8 cellular contexts compared by ENCODE assay signal in the genomic region with DNA sequence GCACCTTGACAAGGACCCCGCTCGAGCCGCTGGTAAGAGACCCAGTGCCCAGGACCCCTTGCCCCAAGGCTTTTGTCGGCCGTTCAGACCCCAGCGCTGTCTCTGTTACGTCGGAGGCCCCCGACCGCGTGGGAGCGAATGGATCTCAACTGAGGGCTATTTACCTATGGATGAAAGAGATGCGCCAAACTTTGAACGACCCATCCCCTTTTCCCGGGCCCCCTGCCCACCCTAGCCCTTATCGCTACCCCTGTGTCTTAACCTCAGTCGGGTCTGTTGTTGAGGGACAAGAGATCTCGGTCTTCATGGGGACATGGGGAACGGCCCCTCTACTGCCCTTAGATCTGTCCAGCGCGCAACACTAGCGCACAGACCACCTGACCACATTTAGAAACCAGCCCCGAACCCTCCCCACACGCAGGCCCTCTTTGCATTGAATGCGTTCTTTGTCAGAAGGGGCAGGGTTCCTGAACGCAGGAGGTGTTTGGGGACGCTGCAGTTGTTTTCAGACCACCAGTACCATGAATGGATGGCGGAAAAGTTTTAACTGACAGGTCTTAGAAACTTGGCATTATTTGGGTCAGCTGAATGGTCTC. TPM values are rescaled to one million over a fixed set of nuclear protein-coding genes. Genes with fewer than 3 reads are reported as not detected.
DNase-seq lines count a peak whose midpoint lies in the region; ATAC-seq, FAIRE-seq and TF ChIP-seq lines count a peak whose summit lies in the region.

No MANE protein-coding gene starts in this region.

- no peak for TF ChIP-seq RAD21 in liver (IDR thresholded peaks at IDR 0.05)

- TF ChIP-seq EP300 in tibial nerve (IDR thresholded peaks at IDR 0.05): no peak

- TF ChIP-seq POLR2A in tibial nerve (IDR thresholded peaks at IDR 0.05): no peak

- no peak for ATAC-seq in HG03159 (IDR thresholded peaks at IDR 0.05; ENCODE audit: unreplicated experiment)

- peaks cover 5 to 14% (median 8%) of the 10 kb centered on the region in 4 donors for H3K4me1 ChIP-seq in liver (ENCODE audit: control insufficient read depth in 4 of 4, insufficient read depth in 4 of 4, low read length in 3 of 4)
- H3K4me1 ChIP-seq in tibial nerve: peaks cover 0 to 16% (median 6%) of the 10 kb centered on the region in 4 donors

- peaks cover under 1 to 11% (median 8%) of the 10 kb centered on the region in 4 donors for H3K36me3 ChIP-seq in liver (ENCODE audit: control insufficient read depth in 4 of 4, insufficient read depth in 3 of 4, low read depth in 1 of 4, low read length in 3 of 4)
- H3K36me3 ChIP-seq in tibial nerve: peaks cover 0 to 29% (median 0%) of the 10 kb centered on the region in 3 donors

- 15% methylated on average over 28 of the region's 28 CpGs for WGBS in liver
- 4 to 11% methylated on average over 28 of the region's 28 CpGs for WGBS in tibial nerve, 2 donors

- H3K27ac ChIP-seq in liver (ENCODE audit: low read depth in 1 of 2, low read length in 2 of 2): no peak overlapping the region
- H3K27ac ChIP-seq in tibial nerve: peak overlapping the region in 1 of 4 donors; percentile 62

- FAIRE-seq in D721Med (lab: Jason Lieb, UNC): no peak

- TF ChIP-seq CTCF in liver (IDR thresholded peaks at IDR 0.05; ENCODE audit: low read depth, low read length, missing input control): no peak
- no peak for TF ChIP-seq CTCF in tibial nerve (IDR thresholded peaks at IDR 0.05)
- no peak for TF ChIP-seq CTCF in D721Med (IDR thresholded peaks at IDR 0.05; ENCODE audit: insufficient read depth, missing control alignments)

- peak; percentile 26 for DNase-seq in activated T-cell treated with anti-CD3 and anti-CD28 coated beads, Interleukin-2, amount 50 U/mL, for 1 hour
- DNase-seq in activated T-cell treated with anti-CD3 and anti-CD28 coated beads for 4 hours: no peak
- DNase-seq in astrocyte of the hippocampus (ENCODE audit: low read depth, low spot score): peak; percentile 42
- DNase-seq in tibial nerve (ENCODE audit: low spot score in 2 of 2): no peak
- no peak for DNase-seq in D721Med (ENCODE audit: insufficient read length, low spot score)
- no peak for DNase-seq in putamen (ENCODE audit: low spot score)

- H3K9me3 ChIP-seq in liver (ENCODE audit: control insufficient read depth in 4 of 4, low read length in 3 of 4) (no peaks in the 10 kb centered on the region), tibial nerve (no peaks in the 10 kb centered on the region)

- H3K27me3 ChIP-seq in liver (ENCODE audit: control insufficient read depth in 4 of 4, insufficient read depth in 4 of 4, low read length in 3 of 4): no peaks in the 10 kb centered on the region
- peaks cover 0 to 6% of the 10 kb centered on the region in 2 donors for H3K27me3 ChIP-seq in tibial nerve

- peak overlapping the region in 2 of 3 donors; percentile 47 to 51 for H3K4me3 ChIP-seq in liver (ENCODE audit: low read depth in 1 of 3, low read length in 3 of 3)
- peak overlapping the region; percentile 52 to 74 (median 56) for H3K4me3 ChIP-seq in tibial nerve

- H3K9ac ChIP-seq in liver (ENCODE audit: low read depth in 1 of 2, low read length in 2 of 2): no peak overlapping the region

TF ChIP-seq in liver, 16 proteins besides CTCF, POLR2A, EP300 and RAD21:
- TF ChIP-seq RXRA (IDR thresholded peaks at IDR 0.05) (no peak), SP1 (IDR thresholded peaks at IDR 0.05) (no peak), FOXA2 (IDR thresholded peaks at IDR 0.05) (no peak), EGR1 (IDR thresholded peaks at IDR 0.05; ENCODE audit: low read depth in 2 of 2) (no peak), TAF1 (conservative IDR thresholded peaks at IDR 0.05) (no peak), GABPA (IDR thresholded peaks at IDR 0.05 in 1 of 2, conservative IDR thresholded peaks at IDR 0.05 in 1 of 2) (no peak)
- TF ChIP-seq, protein P1, sequence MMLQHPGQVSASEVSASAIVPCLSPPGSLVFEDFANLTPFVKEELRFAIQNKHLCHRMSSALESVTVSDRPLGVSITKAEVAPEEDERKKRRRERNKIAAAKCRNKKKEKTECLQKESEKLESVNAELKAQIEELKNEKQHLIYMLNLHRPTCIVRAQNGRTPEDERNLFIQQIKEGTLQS (IDR thresholded peaks at IDR 0.05): no peak
- TF ChIP-seq, protein P2, sequence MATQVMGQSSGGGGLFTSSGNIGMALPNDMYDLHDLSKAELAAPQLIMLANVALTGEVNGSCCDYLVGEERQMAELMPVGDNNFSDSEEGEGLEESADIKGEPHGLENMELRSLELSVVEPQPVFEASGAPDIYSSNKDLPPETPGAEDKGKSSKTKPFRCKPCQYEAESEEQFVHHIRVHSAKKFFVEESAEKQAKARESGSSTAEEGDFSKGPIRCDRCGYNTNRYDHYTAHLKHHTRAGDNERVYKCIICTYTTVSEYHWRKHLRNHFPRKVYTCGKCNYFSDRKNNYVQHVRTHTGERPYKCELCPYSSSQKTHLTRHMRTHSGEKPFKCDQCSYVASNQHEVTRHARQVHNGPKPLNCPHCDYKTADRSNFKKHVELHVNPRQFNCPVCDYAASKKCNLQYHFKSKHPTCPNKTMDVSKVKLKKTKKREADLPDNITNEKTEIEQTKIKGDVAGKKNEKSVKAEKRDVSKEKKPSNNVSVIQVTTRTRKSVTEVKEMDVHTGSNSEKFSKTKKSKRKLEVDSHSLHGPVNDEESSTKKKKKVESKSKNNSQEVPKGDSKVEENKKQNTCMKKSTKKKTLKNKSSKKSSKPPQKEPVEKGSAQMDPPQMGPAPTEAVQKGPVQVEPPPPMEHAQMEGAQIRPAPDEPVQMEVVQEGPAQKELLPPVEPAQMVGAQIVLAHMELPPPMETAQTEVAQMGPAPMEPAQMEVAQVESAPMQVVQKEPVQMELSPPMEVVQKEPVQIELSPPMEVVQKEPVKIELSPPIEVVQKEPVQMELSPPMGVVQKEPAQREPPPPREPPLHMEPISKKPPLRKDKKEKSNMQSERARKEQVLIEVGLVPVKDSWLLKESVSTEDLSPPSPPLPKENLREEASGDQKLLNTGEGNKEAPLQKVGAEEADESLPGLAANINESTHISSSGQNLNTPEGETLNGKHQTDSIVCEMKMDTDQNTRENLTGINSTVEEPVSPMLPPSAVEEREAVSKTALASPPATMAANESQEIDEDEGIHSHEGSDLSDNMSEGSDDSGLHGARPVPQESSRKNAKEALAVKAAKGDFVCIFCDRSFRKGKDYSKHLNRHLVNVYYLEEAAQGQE (IDR thresholded peaks at IDR 0.05): no peak
- TF ChIP-seq, protein P3, sequence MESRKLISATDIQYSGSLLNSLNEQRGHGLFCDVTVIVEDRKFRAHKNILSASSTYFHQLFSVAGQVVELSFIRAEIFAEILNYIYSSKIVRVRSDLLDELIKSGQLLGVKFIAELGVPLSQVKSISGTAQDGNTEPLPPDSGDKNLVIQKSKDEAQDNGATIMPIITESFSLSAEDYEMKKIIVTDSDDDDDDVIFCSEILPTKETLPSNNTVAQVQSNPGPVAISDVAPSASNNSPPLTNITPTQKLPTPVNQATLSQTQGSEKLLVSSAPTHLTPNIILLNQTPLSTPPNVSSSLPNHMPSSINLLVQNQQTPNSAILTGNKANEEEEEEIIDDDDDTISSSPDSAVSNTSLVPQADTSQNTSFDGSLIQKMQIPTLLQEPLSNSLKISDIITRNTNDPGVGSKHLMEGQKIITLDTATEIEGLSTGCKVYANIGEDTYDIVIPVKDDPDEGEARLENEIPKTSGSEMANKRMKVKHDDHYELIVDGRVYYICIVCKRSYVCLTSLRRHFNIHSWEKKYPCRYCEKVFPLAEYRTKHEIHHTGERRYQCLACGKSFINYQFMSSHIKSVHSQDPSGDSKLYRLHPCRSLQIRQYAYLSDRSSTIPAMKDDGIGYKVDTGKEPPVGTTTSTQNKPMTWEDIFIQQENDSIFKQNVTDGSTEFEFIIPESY (IDR thresholded peaks at IDR 0.05): no peak

RNA-seq across cellular contexts. Expression of a gene that starts 0.6 kb away (rescaled TPM):
- total RNA-seq in liver (under 1 TPM; 0.08 to 0.61 TPM), tibial nerve (1 to 10 TPM in 1 of 4 donors, under 1 TPM in 2, not detected in 1; 0.60 to 1.5 (median 0.87) TPM)
- polyA plus RNA-seq in liver: under 1 TPM in 1 of 2 donors, not detected in 1; 0.10 TPM

RNA-seq across cellular contexts. Expression of a gene that starts 38.8 kb away (rescaled TPM):
- total RNA-seq in liver (10 to 100 TPM; 32.1 to 69.7 TPM), tibial nerve (10 to 100 TPM; 37.7 to 66.6 (median 60.0) TPM)
- 10 to 100 TPM; 37.1 to 44.3 TPM for polyA plus RNA-seq in liver

Comparison
In these comparisons a context has a peak if more than half of its experiments do, and no peak if none do; other contexts are left out.
1. DNase-seq: peak in activated T-cell treated with anti-CD3 and anti-CD28 coated beads, Interleukin-2, amount 50 U/mL, for 1 hour (single experiment) and astrocyte of the hippocampus (single experiment); none in activated T-cell treated with anti-CD3 and anti-CD28 coated beads for 4 hours (single experiment), tibial nerve (0 of 2), D721Med (single experiment) and putamen (single experiment).